8 cellular contexts compared by ENCODE assay signal in genomic region chr1:150613061-150613920, GRCh38.
DNase-seq lines count a peak whose midpoint lies in the region; ATAC-seq lines count a peak whose summit lies in the region.

No MANE protein-coding gene starts in this region.

- peak; percentile 78 for DNase-seq in GDM1 (lab: John Stamatoyannopoulos, UW)
- peak; percentile 90 for DNase-seq in OCI-M1 (lab: John Stamatoyannopoulos, UW)
- peak; percentile 49 for DNase-seq in activated naive CD4-positive, alpha-beta T cell treated with anti-CD3 and anti-CD28 coated beads, Interleukin-2, amount 10 ng/mL, durations not matched to agents 7 days and 5 days
- peak; percentile 58 for DNase-seq in glomerular visceral epithelial cell (ENCODE audit: extremely low spot score)
- DNase-seq in NCI-H446 treated with DMSO at 0.1 percent for 48 hours (lab: John Stamatoyannopoulos, UW) = no peak
- no peak for DNase-seq in epidermal melanocyte (ENCODE audit: insufficient read length, low spot score)

- H3K27ac Mint-ChIP-seq in activated naive CD4-positive, alpha-beta T cell treated with anti-CD3 and anti-CD28 coated beads, Interleukin-2, amount 10 ng/mL, durations not matched to agents 7 days and 5 days = peak overlapping the region; percentile 88

- no peaks in the 10 kb centered on the region for H3K9me3 Mint-ChIP-seq in activated naive CD4-positive, alpha-beta T cell treated with anti-CD3 and anti-CD28 coated beads, Interleukin-2, amount 10 ng/mL, durations not matched to agents 7 days and 5 days

- H3K27me3 Mint-ChIP-seq in activated naive CD4-positive, alpha-beta T cell treated with anti-CD3 and anti-CD28 coated beads, Interleukin-2, amount 10 ng/mL, durations not matched to agents 7 days and 5 days = no peaks in the 10 kb centered on the region

- no peak overlapping the region for H3K4me3 Mint-ChIP-seq in activated naive CD4-positive, alpha-beta T cell treated with anti-CD3 and anti-CD28 coated beads, Interleukin-2, amount 10 ng/mL, durations not matched to agents 7 days and 5 days

- H3K4me1 Mint-ChIP-seq in activated naive CD4-positive, alpha-beta T cell treated with anti-CD3 and anti-CD28 coated beads, Interleukin-2, amount 10 ng/mL, durations not matched to agents 7 days and 5 days = peaks cover 61% of the 10 kb centered on the region

- H3K27ac ChIP-seq in skin epidermis = peak overlapping the region; percentile 48 to 95 (median 88)

- no peak overlapping the region for H3K4me3 ChIP-seq in skin epidermis

- H3K36me3 Mint-ChIP-seq in activated naive CD4-positive, alpha-beta T cell treated with anti-CD3 and anti-CD28 coated beads, Interleukin-2, amount 10 ng/mL, durations not matched to agents 7 days and 5 days = peaks cover 35% of the 10 kb centered on the region

- ATAC-seq in HG02870 (IDR thresholded peaks at IDR 0.05; ENCODE audit: unreplicated experiment) = peak; percentile 53

- CTCF ChIA-PET in activated naive CD4-positive, alpha-beta T cell treated with anti-CD3 and anti-CD28 coated beads, Interleukin-2, amount 10 ng/mL, durations not matched to agents 7 days and 5 days (lab: Charles Lee) = interaction anchor here (1.0 to 6.9 kb wide), 3 partner anchors 24 to 51 kb away, joined by 3 to 56 read pairs (median 6); partner anchors contain the start of gene MCL1

Comparison
In these comparisons a context has a peak if more than half of its experiments do, and no peak if none do; other contexts are left out.
1. DNase-seq: peak in GDM1 (single experiment), OCI-M1 (single experiment), activated naive CD4-positive, alpha-beta T cell treated with anti-CD3 and anti-CD28 coated beads, Interleukin-2, amount 10 ng/mL, durations not matched to agents 7 days and 5 days (single experiment) and glomerular visceral epithelial cell (single experiment); none in NCI-H446 treated with DMSO at 0.1 percent for 48 hours (single experiment) and epidermal melanocyte (single experiment).